ENCODE assay signal across 8 cellular contexts in genomic region chr7:154927624-154928125, GRCh38.
DNase-seq lines count a peak whose midpoint lies in the region; ATAC-seq and TF ChIP-seq lines count a peak whose summit lies in the region.

No MANE protein-coding gene starts in this region.

- H3K4me3 ChIP-seq in fibroblast of lung (replicated peaks in 1 of 4; ENCODE audit: control extremely low read depth in 1 of 4, insufficient read depth in 1 of 4, low read depth in 3 of 4, low read length in 4 of 4) = peak overlapping the region; percentile 54 to 95 (median 74)
- H3K4me3 ChIP-seq in subcutaneous abdominal adipose tissue (ENCODE audit: low read depth in 1 of 5, low read length in 5 of 5) = peak overlapping the region; percentile 76 to 90 (median 78)

- no peaks in the 10 kb centered on the region for H3K9me3 ChIP-seq in fibroblast of lung (ENCODE audit: control insufficient read depth, insufficient read depth, low read depth, low read length)
- H3K9me3 ChIP-seq in subcutaneous abdominal adipose tissue (ENCODE audit: control insufficient read depth in 5 of 5, low read length in 5 of 5) = no peaks in the 10 kb centered on the region

- H3K9ac ChIP-seq in fibroblast of lung (ENCODE audit: insufficient read depth, low read length) (peak overlapping the region; percentile 41), subcutaneous abdominal adipose tissue (ENCODE audit: low read length in 5 of 5) (peak overlapping the region; percentile 85 to 98 (median 88))

- no peaks in the 10 kb centered on the region for H4K20me1 ChIP-seq in fibroblast of lung (ENCODE audit: control insufficient read depth, extremely low read depth, insufficient read depth, low read length)

- H3K79me2 ChIP-seq in fibroblast of lung (ENCODE audit: control insufficient read depth, insufficient read depth, low read length) = no peaks in the 10 kb centered on the region

- H2AFZ ChIP-seq in fibroblast of lung (ENCODE audit: low read length) = peak overlapping the region; percentile 97

- H3K4me1 ChIP-seq in fibroblast of lung (ENCODE audit: control insufficient read depth, extremely low read depth, insufficient read depth, low read length) (peaks cover 3% of the 10 kb centered on the region), subcutaneous abdominal adipose tissue (ENCODE audit: control insufficient read depth in 5 of 5, insufficient read depth in 5 of 5, low read length in 5 of 5) (peaks cover 3 to 18% (median 17%) of the 10 kb centered on the region in 5 donors)

- H3K9me3 Mint-ChIP-seq in activated T-helper 1 cell treated with anti-CD3 and anti-CD28 coated beads, Interleukin-12 subunit alpha, Interleukin-12 subunit beta, Interleukin-2, Interleukin-4 antibody, amounts not matched to agents 30 ng/mL and 10 ng/mL and 1 ng/mL, durations not matched to agents 14 hours and 24 hours and 36 hours = no peaks in the 10 kb centered on the region
- no peaks in the 10 kb centered on the region for H3K9me3 Mint-ChIP-seq in neural crest cell

- H3K27ac Mint-ChIP-seq in activated T-helper 1 cell treated with anti-CD3 and anti-CD28 coated beads, Interleukin-12 subunit alpha, Interleukin-12 subunit beta, Interleukin-2, Interleukin-4 antibody, amounts not matched to agents 30 ng/mL and 10 ng/mL and 1 ng/mL, durations not matched to agents 14 hours and 24 hours and 36 hours = peak overlapping the region; percentile 93
- peak overlapping the region; percentile 76 for H3K27ac Mint-ChIP-seq in neural crest cell (ENCODE audit: unreplicated experiment)

- peak; percentile 64 for ATAC-seq in GM21723 (IDR thresholded peaks at IDR 0.05; ENCODE audit: unreplicated experiment)

- no peaks in the 10 kb centered on the region for H3K36me3 ChIP-seq in fibroblast of lung (ENCODE audit: control insufficient read depth, insufficient read depth, low read length)
- peaks cover 0 to 4% (median 0%) of the 10 kb centered on the region in 5 donors for H3K36me3 ChIP-seq in subcutaneous abdominal adipose tissue (ENCODE audit: control insufficient read depth in 5 of 5, insufficient read depth in 5 of 5, low read length in 5 of 5)

- H3K27me3 Mint-ChIP-seq in activated T-helper 1 cell treated with anti-CD3 and anti-CD28 coated beads, Interleukin-12 subunit alpha, Interleukin-12 subunit beta, Interleukin-2, Interleukin-4 antibody, amounts not matched to agents 30 ng/mL and 10 ng/mL and 1 ng/mL, durations not matched to agents 14 hours and 24 hours and 36 hours (ENCODE audit: insufficient read depth) = peaks cover 27% of the 10 kb centered on the region
- H3K27me3 Mint-ChIP-seq in neural crest cell (ENCODE audit: low read depth) = peaks cover 35% of the 10 kb centered on the region

- H3K4me1 Mint-ChIP-seq in activated T-helper 1 cell treated with anti-CD3 and anti-CD28 coated beads, Interleukin-12 subunit alpha, Interleukin-12 subunit beta, Interleukin-2, Interleukin-4 antibody, amounts not matched to agents 30 ng/mL and 10 ng/mL and 1 ng/mL, durations not matched to agents 14 hours and 24 hours and 36 hours (ENCODE audit: low read depth) = peaks cover 25% of the 10 kb centered on the region
- no peaks in the 10 kb centered on the region for H3K4me1 Mint-ChIP-seq in neural crest cell

- intact Hi-C loops in activated T-helper 1 cell treated with anti-CD3 and anti-CD28 coated beads, Interleukin-12 subunit alpha, Interleukin-12 subunit beta, Interleukin-2, Interleukin-4 antibody, amounts not matched to agents 30 ng/mL and 10 ng/mL and 1 ng/mL, durations not matched to agents 14 hours and 24 hours and 36 hours (cut with micrococcal nuclease) = loop anchor here (1.0 to 10.0 kb wide), 15 partner anchors 14 to 1965 kb away; partner anchors contain the start of genes HTR5A, LMBR1, PAXIP1 and RBM33

- peak overlapping the region; percentile 95 for H3K4me2 ChIP-seq in fibroblast of lung (ENCODE audit: extremely low read depth, insufficient read depth, low read length)

- H3K27me3 ChIP-seq in fibroblast of lung (ENCODE audit: control insufficient read depth, insufficient read depth, low read length) (no peaks in the 10 kb centered on the region), subcutaneous abdominal adipose tissue (ENCODE audit: control insufficient read depth in 5 of 5, insufficient read depth in 4 of 5, low read length in 5 of 5) (no peaks in the 10 kb centered on the region)

- peak; percentile 80 for DNase-seq in DMS153 treated with DMSO at 0.1 percent for 48 hours (lab: John Stamatoyannopoulos, UW; ENCODE audit: unreplicated experiment)
- peak; percentile 81 to 84 for DNase-seq in Kasumi-1 (lab: John Stamatoyannopoulos, UW)
- DNase-seq in RKO (ENCODE audit: low spot score) = peak; percentile 95
- DNase-seq in activated T-helper 1 cell treated with anti-CD3 and anti-CD28 coated beads, Interleukin-12 subunit alpha, Interleukin-12 subunit beta, Interleukin-2, Interleukin-4 antibody, amounts not matched to agents 30 ng/mL and 10 ng/mL and 1 ng/mL, durations not matched to agents 14 hours and 24 hours and 36 hours (ENCODE audit: low spot score) = peak; percentile 53
- DNase-seq in fibroblast of lung (ENCODE audit: low read depth in 2 of 2) = peak; percentile 81 to 95
- peak; percentile 62 for DNase-seq in neural crest cell (ENCODE audit: low read depth, low spot score)

- peak overlapping the region; percentile 94 for H3K4me3 Mint-ChIP-seq in activated T-helper 1 cell treated with anti-CD3 and anti-CD28 coated beads, Interleukin-12 subunit alpha, Interleukin-12 subunit beta, Interleukin-2, Interleukin-4 antibody, amounts not matched to agents 30 ng/mL and 10 ng/mL and 1 ng/mL, durations not matched to agents 14 hours and 24 hours and 36 hours
- no peak overlapping the region for H3K4me3 Mint-ChIP-seq in neural crest cell

- H3K36me3 Mint-ChIP-seq in activated T-helper 1 cell treated with anti-CD3 and anti-CD28 coated beads, Interleukin-12 subunit alpha, Interleukin-12 subunit beta, Interleukin-2, Interleukin-4 antibody, amounts not matched to agents 30 ng/mL and 10 ng/mL and 1 ng/mL, durations not matched to agents 14 hours and 24 hours and 36 hours (ENCODE audit: low read depth) = no peaks in the 10 kb centered on the region
- H3K36me3 Mint-ChIP-seq in neural crest cell (ENCODE audit: low read depth) = no peaks in the 10 kb centered on the region

- H3K27ac ChIP-seq in fibroblast of lung (ENCODE audit: insufficient read depth, low read length) = peak overlapping the region; percentile 65
- H3K27ac ChIP-seq in subcutaneous abdominal adipose tissue (ENCODE audit: low read depth, low read length) = peak overlapping the region; percentile 98

- TF ChIP-seq CTCF in fibroblast of lung (conservative IDR thresholded peaks at IDR 0.05 in 1 of 2, IDR thresholded peaks at IDR 0.05 in 1 of 2; ENCODE audit: low read depth in 1 of 2, low read length in 2 of 2) = peak; percentile 61 to 69
- TF ChIP-seq CTCF in neural crest cell (conservative IDR thresholded peaks at IDR 0.05) = peak; percentile 84

Comparison
In these comparisons a context has a peak if more than half of its experiments do, and no peak if none do; other contexts are left out.
1. Peak in every context shown above with its lines: DNase-seq, ATAC-seq, H3K4me3 ChIP-seq and H3K27ac ChIP-seq.